Comparison of ENCODE assay signal across 19 cellular contexts in the genomic region with DNA sequence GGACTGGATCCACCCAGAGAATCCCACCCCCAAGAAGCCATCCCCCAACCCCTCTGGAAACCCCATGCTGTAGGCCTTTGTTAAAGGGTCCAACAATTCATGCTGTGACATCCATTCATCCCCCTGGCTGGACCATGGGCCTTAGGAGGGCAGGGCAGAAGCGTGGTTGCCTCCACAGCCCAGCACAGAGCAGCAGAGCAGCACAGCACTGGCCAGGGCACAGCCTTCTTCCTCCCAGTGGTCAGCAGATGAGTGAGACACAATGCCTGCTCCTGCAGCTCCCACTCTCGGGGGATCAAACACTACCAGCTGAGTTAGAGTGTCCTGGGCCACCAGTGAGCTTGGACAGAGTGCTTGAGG.
A peak's percentile ranks its signal among the peaks of the same experiment; 100 is the strongest.
DNase-seq lines count a peak whose midpoint lies in the region; ATAC-seq, FAIRE-seq and TF ChIP-seq lines count a peak whose summit lies in the region.
"Had no signal": no experiment of that assay in that cellular context is flagged by ENCODE, and none has a peak within 500 bp of the region (broad histone marks: within the 10 kb centered on the region; RNA-seq: fewer than 3 reads in every experiment).

No MANE protein-coding gene starts in this region.

- TF ChIP-seq CTCF in left ventricle myocardium inferior (IDR thresholded peaks at IDR 0.05; ENCODE audit: borderline replicate concordance) (no peak), liver (IDR thresholded peaks at IDR 0.05; ENCODE audit: low read depth, low read length, missing input control) (no peak)
- TF ChIP-seq CTCF in CD4-positive, alpha-beta T cell (IDR thresholded peaks at IDR 0.05) = no peak

- ATAC-seq in left ventricle myocardium superior (no peak), GM21423 (IDR thresholded peaks at IDR 0.05; ENCODE audit: unreplicated experiment) (no peak)
- ATAC-seq in CD4-positive, alpha-beta T cell (ENCODE audit: poor library complexity) = no peak
- ATAC-seq: PC-3 had no signal

- H3K23ac ChIP-seq in neuronal stem cell (ENCODE audit: low read depth, low read length, poor library complexity) = peak overlapping the region; percentile 19

- no peak overlapping the region for H3K4me3 Mint-ChIP-seq in CD4-positive, alpha-beta T cell

- POLR2A ChIA-PET in CD4-positive, alpha-beta T cell (lab: Charles Lee) = no interaction called here

- H2BK5ac ChIP-seq in neuronal stem cell (ENCODE audit: low read length) = no peak overlapping the region

- TF ChIP-seq POLR2A in GM12891 (IDR thresholded peaks at IDR 0.05; ENCODE audit: low read depth, low read length) = no peak

- no peak overlapping the region for H3K27ac Mint-ChIP-seq in CD4-positive, alpha-beta T cell

- intact Hi-C loops in left ventricle myocardium superior (cut with micrococcal nuclease) = no loop called here
- intact Hi-C loops in left ventricle myocardium inferior (cut with micrococcal nuclease) = no loop called here
- intact Hi-C loops in CD4-positive, alpha-beta T cell (cut with DNase I, micrococcal nuclease) = loop anchor here in 1 of 2 experiments (5.0 kb wide), 1 partner anchor 35 kb away; no protein-coding TSS in a partner anchor

- H3K27me3 ChIP-seq in left ventricle myocardium inferior (ENCODE audit: low read depth) = peaks cover 5% of the 10 kb centered on the region
- no peaks in the 10 kb centered on the region for H3K27me3 ChIP-seq in liver (ENCODE audit: control insufficient read depth in 4 of 4, insufficient read depth in 4 of 4, low read length in 3 of 4)
- H3K27me3 ChIP-seq in neuronal stem cell (ENCODE audit: control insufficient read depth in 3 of 3, insufficient read depth in 3 of 3, low read depth in 1 of 3, low read length in 3 of 3) = no peaks in the 10 kb centered on the region
- no peaks in the 10 kb centered on the region for H3K27me3 ChIP-seq in CD4-positive, alpha-beta T cell (ENCODE audit: control insufficient read depth, insufficient read depth, low read length)
- H3K27me3 ChIP-seq: MG63 had no signal

- H3K9me3 Mint-ChIP-seq in CD4-positive, alpha-beta T cell = peaks cover 5% of the 10 kb centered on the region

- H2BK12ac ChIP-seq in neuronal stem cell (ENCODE audit: low read length) = no peak overlapping the region

- peak overlapping the region; percentile 82 for H2BK15ac ChIP-seq in neuronal stem cell (ENCODE audit: low read length)

- peak overlapping the region in 1 of 2 donors; percentile 21 for H3K9ac ChIP-seq in liver (ENCODE audit: low read depth in 1 of 2, low read length in 2 of 2)
- H3K9ac ChIP-seq in neuronal stem cell (ENCODE audit: low read depth, low read length, poor library complexity) = no peak overlapping the region

- H3K27ac ChIP-seq in left ventricle myocardium inferior (replicated peaks) = no peak overlapping the region
- H3K27ac ChIP-seq in liver (ENCODE audit: low read depth in 1 of 2, low read length in 2 of 2) = peak overlapping the region; percentile 35 to 81
- H3K27ac ChIP-seq in neuronal stem cell (replicated peaks; ENCODE audit: low read length) = no peak overlapping the region
- no peak overlapping the region for H3K27ac ChIP-seq in CD4-positive, alpha-beta T cell (ENCODE audit: low read depth, low read length)

- no peak overlapping the region for H2AFZ ChIP-seq in neuronal stem cell (ENCODE audit: low read length)

- H4K91ac ChIP-seq in neuronal stem cell (ENCODE audit: low read depth, low read length, poor library complexity) = no peak overlapping the region

- 81% methylated on average over 2 of the region's 2 CpGs for WGBS in liver
- no CpG with 5 or more reads among the region's 2 CpGs for WGBS in neuronal stem cell (ENCODE audit: extremely low coverage in 2 of 2, insufficient read length in 2 of 2, insufficient replicate concordance in 1 of 2), 2 donors

- TF ChIP-seq RAD21 in liver (IDR thresholded peaks at IDR 0.05) = no peak

- H3K36me3 ChIP-seq in left ventricle myocardium inferior (no peaks in the 10 kb centered on the region), liver (ENCODE audit: control insufficient read depth in 4 of 4, insufficient read depth in 3 of 4, low read depth in 1 of 4, low read length in 3 of 4) (no peaks in the 10 kb centered on the region), neuronal stem cell (replicated peaks in 1 of 2; ENCODE audit: control insufficient read depth in 2 of 2, insufficient read depth in 2 of 2, low read length in 2 of 2) (no peaks in the 10 kb centered on the region)
- H3K36me3 ChIP-seq: MG63 had no signal

- H4K8ac ChIP-seq in neuronal stem cell (ENCODE audit: low read depth, low read length) = no peak overlapping the region

- H3K36me3 Mint-ChIP-seq in CD4-positive, alpha-beta T cell (ENCODE audit: low read depth) = no peaks in the 10 kb centered on the region

- H3K27me3 Mint-ChIP-seq in CD4-positive, alpha-beta T cell = no peaks in the 10 kb centered on the region

- no peak overlapping the region for H3K4me3 ChIP-seq in left ventricle myocardium inferior
- no peak overlapping the region for H3K4me3 ChIP-seq in liver (ENCODE audit: low read depth in 1 of 3, low read length in 3 of 3)
- H3K4me3 ChIP-seq in neuronal stem cell (ENCODE audit: low read length in 2 of 2) = peak overlapping the region in 1 of 2 donors; percentile 45
- H3K4me3 ChIP-seq: MG63 had no signal

- no peaks in the 10 kb centered on the region for H3K4me1 ChIP-seq in left ventricle myocardium inferior
- H3K4me1 ChIP-seq in liver (ENCODE audit: control insufficient read depth in 4 of 4, insufficient read depth in 4 of 4, low read length in 3 of 4) = peaks cover 8 to 43% (median 23%) of the 10 kb centered on the region in 4 donors
- peaks cover 10% of the 10 kb centered on the region in 2 donors for H3K4me1 ChIP-seq in neuronal stem cell (ENCODE audit: control insufficient read depth in 2 of 2, insufficient read depth in 1 of 2, low read depth in 1 of 2, low read length in 2 of 2)

- no peak for FAIRE-seq in GM12891 (lab: Jason Lieb, UNC)
- FAIRE-seq: D721Med, H54 had no signal

- peak; percentile 4 for DNase-seq in left ventricle myocardium superior
- no peak for DNase-seq in left ventricle myocardium inferior
- DNase-seq in neuronal stem cell (ENCODE audit: low spot score) = no peak
- no peak for DNase-seq in GM12891 (ENCODE audit: insufficient read length, low spot score)
- no peak for DNase-seq in CD4-positive, alpha-beta T cell
- DNase-seq in SHP77 treated with DMSO at 0.1 percent for 48 hours (lab: John Stamatoyannopoulos, UW) = no peak
- DNase-seq: KG1, MG63, NCI-H1105 treated with DMSO at 0.1 percent for 48 hours, NCI-H146, NCI-H1930, NCI-H446, NCI-H524 treated with DMSO at 0.1 percent for 48 hours, NCI-H774, PC-3 had no signal

- no peaks in the 10 kb centered on the region for H3K9me3 ChIP-seq in left ventricle myocardium inferior (replicated peaks)
- H3K9me3 ChIP-seq in liver (ENCODE audit: control insufficient read depth in 4 of 4, low read length in 3 of 4) = no peaks in the 10 kb centered on the region
- H3K9me3 ChIP-seq in neuronal stem cell (replicated peaks in 1 of 2; ENCODE audit: control insufficient read depth in 2 of 2, insufficient read depth in 1 of 2, low read depth in 1 of 2, low read length in 2 of 2) = peaks cover 0 to 10% of the 10 kb centered on the region in 2 donors
- H3K9me3 ChIP-seq in CD4-positive, alpha-beta T cell (ENCODE audit: control insufficient read depth, low read length) = no peaks in the 10 kb centered on the region
- H3K9me3 ChIP-seq: MG63 had no signal

- H3K4me2 ChIP-seq in neuronal stem cell (ENCODE audit: insufficient read depth, low read length, poor library complexity, severe bottlenecking) = no peak overlapping the region

- peak overlapping the region; percentile 88 for H2AK5ac ChIP-seq in neuronal stem cell (ENCODE audit: low read depth, low read length)

- no peak overlapping the region for H3K4ac ChIP-seq in neuronal stem cell (ENCODE audit: low read length)

- peak overlapping the region; percentile 70 for H3K18ac ChIP-seq in neuronal stem cell (ENCODE audit: low read length)

- H3K14ac ChIP-seq in neuronal stem cell (ENCODE audit: low read length) = no peak overlapping the region

- CTCF ChIA-PET in CD4-positive, alpha-beta T cell (lab: Charles Lee) = no interaction called here

- H3K79me1 ChIP-seq in neuronal stem cell (ENCODE audit: low read depth, low read length) = no peaks in the 10 kb centered on the region

- no peak overlapping the region for H2BK120ac ChIP-seq in neuronal stem cell (ENCODE audit: low read depth, low read length)

- H3K4me1 Mint-ChIP-seq in CD4-positive, alpha-beta T cell (ENCODE audit: low read depth) = peaks cover 9% of the 10 kb centered on the region

TF ChIP-seq in liver, 16 proteins besides CTCF, POLR2A, EP300 and RAD21 (continues in another document):
- no peak for TF ChIP-seq FOXA1 (IDR thresholded peaks at IDR 0.05)
- no peak for TF ChIP-seq JUND (IDR thresholded peaks at IDR 0.05)
- TF ChIP-seq, protein P1, sequence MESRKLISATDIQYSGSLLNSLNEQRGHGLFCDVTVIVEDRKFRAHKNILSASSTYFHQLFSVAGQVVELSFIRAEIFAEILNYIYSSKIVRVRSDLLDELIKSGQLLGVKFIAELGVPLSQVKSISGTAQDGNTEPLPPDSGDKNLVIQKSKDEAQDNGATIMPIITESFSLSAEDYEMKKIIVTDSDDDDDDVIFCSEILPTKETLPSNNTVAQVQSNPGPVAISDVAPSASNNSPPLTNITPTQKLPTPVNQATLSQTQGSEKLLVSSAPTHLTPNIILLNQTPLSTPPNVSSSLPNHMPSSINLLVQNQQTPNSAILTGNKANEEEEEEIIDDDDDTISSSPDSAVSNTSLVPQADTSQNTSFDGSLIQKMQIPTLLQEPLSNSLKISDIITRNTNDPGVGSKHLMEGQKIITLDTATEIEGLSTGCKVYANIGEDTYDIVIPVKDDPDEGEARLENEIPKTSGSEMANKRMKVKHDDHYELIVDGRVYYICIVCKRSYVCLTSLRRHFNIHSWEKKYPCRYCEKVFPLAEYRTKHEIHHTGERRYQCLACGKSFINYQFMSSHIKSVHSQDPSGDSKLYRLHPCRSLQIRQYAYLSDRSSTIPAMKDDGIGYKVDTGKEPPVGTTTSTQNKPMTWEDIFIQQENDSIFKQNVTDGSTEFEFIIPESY (IDR thresholded peaks at IDR 0.05) = no peak

TF ChIP-seq in GM12891, 5 proteins besides CTCF, POLR2A, EP300 and RAD21:
- TF ChIP-seq PAX5 (IDR thresholded peaks at IDR 0.05; ENCODE audit: insufficient read depth, low read length, severe bottlenecking) (no peak), POLR2AphosphoS5 (IDR thresholded peaks at IDR 0.05; ENCODE audit: low read depth, low read length) (no peak), TAF1 (IDR thresholded peaks at IDR 0.05; ENCODE audit: low read depth, low read length) (no peak), SPI1 (IDR thresholded peaks at IDR 0.05; ENCODE audit: low read depth, low read length) (no peak), POU2F2 (IDR thresholded peaks at IDR 0.05; ENCODE audit: low read depth, low read length) (no peak)

Comparison
In these comparisons a context has a peak if more than half of its experiments do, and no peak if none do; other contexts are left out.
1. H3K27ac ChIP-seq: peak in liver (2 of 2); none in left ventricle myocardium inferior (single experiment), neuronal stem cell (single experiment) and CD4-positive, alpha-beta T cell (single experiment).